Comparison of ENCODE assay signal across 27 cellular contexts in the genomic region with DNA sequence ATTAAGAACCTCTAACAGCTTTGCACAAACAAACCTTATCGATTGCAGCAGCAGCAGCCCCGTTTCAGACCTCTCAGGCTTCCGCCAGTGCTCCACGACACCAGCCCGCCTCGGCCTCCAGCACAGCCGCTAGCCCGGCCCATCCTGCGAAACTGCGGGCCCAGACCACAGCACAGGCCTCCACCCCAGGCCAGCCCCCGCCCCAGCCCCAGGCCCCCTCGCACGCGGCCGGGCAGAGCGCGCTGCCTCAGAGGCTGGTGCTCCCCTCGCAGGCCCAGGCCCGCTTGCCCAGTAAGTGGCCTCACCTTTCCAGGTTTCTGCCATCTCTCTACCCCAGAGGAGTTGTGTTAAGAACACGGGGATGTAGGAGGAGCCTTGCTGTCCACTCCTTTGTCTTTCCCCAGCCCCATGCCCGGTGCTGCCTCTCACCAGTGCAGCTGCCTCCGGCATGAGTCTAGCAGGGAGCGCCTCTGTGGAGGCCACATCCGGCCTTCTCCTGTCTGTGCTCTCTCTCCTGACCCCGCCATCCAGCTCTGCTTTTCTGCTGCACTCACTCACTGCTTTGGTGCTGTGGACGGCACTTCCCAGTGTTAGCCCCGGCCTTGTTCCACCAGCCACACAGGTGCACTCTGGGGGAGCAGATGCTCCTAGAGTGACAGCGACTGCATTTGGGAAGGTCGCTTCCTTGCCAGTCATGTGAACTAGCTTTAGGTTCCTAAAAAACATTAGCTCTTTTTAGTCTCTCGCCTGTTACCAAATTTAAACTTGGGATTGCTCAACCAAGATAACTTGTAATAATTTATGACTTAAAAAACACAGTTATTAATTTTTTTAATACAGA.
DNase-seq lines count a peak whose midpoint lies in the region; ATAC-seq and TF ChIP-seq lines count a peak whose summit lies in the region.
"Had no signal": no experiment of that assay in that cellular context is flagged by ENCODE, and none has a peak within 500 bp of the region (broad histone marks: within the 10 kb centered on the region; RNA-seq: fewer than 3 reads in every experiment).

No MANE protein-coding gene starts in this region.

- DNase-seq in activated effector memory CD4-positive, alpha-beta T cell treated with anti-CD3 and anti-CD28 coated beads, Interleukin-2, amount 50 U/mL, for 16 hours, result peak; percentile 58
- no peak for DNase-seq in activated effector memory CD4-positive, alpha-beta T cell treated with Interleukin-2 at 50 U/mL for 16 hours
- DNase-seq in activated naive CD8-positive, alpha-beta T cell treated with anti-CD3 and anti-CD28 coated beads, Interleukin-2, amount 50 U/mL, for 24 hours, result no peak
- DNase-seq in aorta (peak in 1 of 2 donors; percentile 30), spleen (no peak)
- no peak for DNase-seq in effector memory CD4-positive, alpha-beta T cell
- DNase-seq: activated CD4-positive, alpha-beta T cell treated with anti-CD3 and anti-CD28 coated beads for 4 hours; activated CD8-positive, alpha-beta memory T cell treated with anti-CD3 and anti-CD28 coated beads for 24 hours; activated T-cell treated with anti-CD3 and anti-CD28 coated beads for 4 hours; CD8-positive, alpha-beta T cell; cerebellar nuclear complex; hippocampal formation; IMR-90; NCI-H1694 treated with DMSO at 0.1 percent for 48 hours; NCI-H2171 treated with DMSO at 0.1 percent for 48 hours; NCI-H524 treated with DMSO at 0.1 percent for 48 hours; nephron progenitor cell; SIG-M5; stimulated activated CD4-positive, alpha-beta T cell treated with anti-CD3 and anti-CD28 coated beads, Interleukin-1b, Interleukin-23, amount 100 ng/mL, for 48 hours; stimulated activated naive CD8-positive, alpha-beta T cell treated with anti-CD3 and anti-CD28 coated beads, Interleukin-15, Interleukin-2, amounts not matched to agents 100 U/mL and 50 U/mL, for 24 hours had no signal

- no peak for ATAC-seq in activated naive CD8-positive, alpha-beta T cell treated with anti-CD3 and anti-CD28 coated beads, Interleukin-2, amount 50 U/mL, for 24 hours
- ATAC-seq in gastroesophageal sphincter (peak; percentile 18), aorta (ENCODE audit: low FRiP score) (peak; percentile 40)
- ATAC-seq: activated naive CD4-positive, alpha-beta T cell treated with anti-CD3 and anti-CD28 coated beads, Interleukin-2, amount 50 U/mL, for 72 hours; CD8-positive, alpha-beta T cell; stimulated activated naive CD8-positive, alpha-beta T cell treated with anti-CD3 and anti-CD28 coated beads, Interleukin-15, Interleukin-2, amounts not matched to agents 100 U/mL and 50 U/mL, for 24 hours had no signal

- 84 to 86% methylated on average over 4 to 19 of the region's 30 CpGs for WGBS in gastroesophageal sphincter (ENCODE audit: low coverage in 1 of 2), 2 donors
- WGBS in aorta, 2 donors, result 91 to 92% methylated on average over 30 of the region's 30 CpGs
- WGBS in spleen, 5 donors, result 91 to 96% (median 91%) methylated on average over 24 to 30 of the region's 30 CpGs

- TF ChIP-seq POLR2A in gastroesophageal sphincter (IDR thresholded peaks at IDR 0.05), result no peak
- no peak for TF ChIP-seq POLR2A in spleen (IDR thresholded peaks at IDR 0.05)

- intact Hi-C loops in aorta (cut with DNase I), result no loop called here
- intact Hi-C loops in spleen (cut with DNase I; ENCODE audit: low total_unique reads), result no loop called here

- H3K27ac ChIP-seq in gastroesophageal sphincter, result no peak overlapping the region
- H3K27ac ChIP-seq in aorta (ENCODE audit: low read depth in 1 of 2, low read length in 2 of 2), result no peak overlapping the region
- no peak overlapping the region for H3K27ac ChIP-seq in effector memory CD4-positive, alpha-beta T cell (ENCODE audit: insufficient read depth, low read length, poor library complexity, severe bottlenecking)
- no peak overlapping the region for H3K27ac ChIP-seq in spleen
- H3K27ac ChIP-seq: Peyer's patch had no signal

- H3K4me3 Mint-ChIP-seq in activated naive CD8-positive, alpha-beta T cell treated with anti-CD3 and anti-CD28 coated beads, Interleukin-2, amount 50 U/mL, for 24 hours, result no peak overlapping the region
- H3K4me3 Mint-ChIP-seq: B cell; CD8-positive, alpha-beta T cell; nephron progenitor cell; T-helper 2 cell treated with Interferon-gamma antibody and Interleukin-4, amounts not matched to agents 5 μg/mL and 100 μg/mL, for 36 hours had no signal

- H3K4me1 ChIP-seq in gastroesophageal sphincter, result no peaks in the 10 kb centered on the region
- H3K4me1 ChIP-seq in aorta (ENCODE audit: control insufficient read depth in 1 of 2, insufficient read depth in 2 of 2, low read length in 2 of 2), result no peaks in the 10 kb centered on the region
- no peaks in the 10 kb centered on the region for H3K4me1 ChIP-seq in effector memory CD4-positive, alpha-beta T cell (ENCODE audit: control insufficient read depth, insufficient read depth, low read length, poor library complexity, severe bottlenecking)
- H3K4me1 ChIP-seq in spleen, result no peaks in the 10 kb centered on the region
- H3K4me1 ChIP-seq: Peyer's patch had no signal

- peaks cover 54% of the 10 kb centered on the region for H3K36me3 Mint-ChIP-seq in activated naive CD8-positive, alpha-beta T cell treated with anti-CD3 and anti-CD28 coated beads, Interleukin-2, amount 50 U/mL, for 24 hours (ENCODE audit: low read depth)

- H3K27me3 Mint-ChIP-seq in activated naive CD8-positive, alpha-beta T cell treated with anti-CD3 and anti-CD28 coated beads, Interleukin-2, amount 50 U/mL, for 24 hours, result no peaks in the 10 kb centered on the region
- H3K27me3 Mint-ChIP-seq: B cell had no signal

- peak overlapping the region; percentile 42 for H3K27ac Mint-ChIP-seq in activated naive CD8-positive, alpha-beta T cell treated with anti-CD3 and anti-CD28 coated beads, Interleukin-2, amount 50 U/mL, for 24 hours
- H3K27ac Mint-ChIP-seq: activated T-helper 2 cell treated with anti-CD3 and anti-CD28 coated beads, Interferon-gamma antibody, Interleukin-2, Interleukin-4, amounts not matched to agents 10 μg/mL and 5 μg/mL and 100 μg/mL, durations not matched to agents 14 hours and 24 hours and 36 hours; CD8-positive, alpha-beta T cell; T-helper 2 cell treated with Interferon-gamma antibody and Interleukin-4, amounts not matched to agents 5 μg/mL and 100 μg/mL, for 36 hours had no signal

- no peaks in the 10 kb centered on the region for H3K9me3 ChIP-seq in gastroesophageal sphincter
- no peaks in the 10 kb centered on the region for H3K9me3 ChIP-seq in aorta (ENCODE audit: control insufficient read depth, low read length)
- H3K9me3 ChIP-seq in effector memory CD4-positive, alpha-beta T cell (ENCODE audit: control insufficient read depth, low read length), result no peaks in the 10 kb centered on the region
- no peaks in the 10 kb centered on the region for H3K9me3 ChIP-seq in spleen
- H3K9me3 ChIP-seq: Peyer's patch had no signal

- H3K4me3 ChIP-seq in gastroesophageal sphincter, result no peak overlapping the region
- H3K4me3 ChIP-seq in aorta (ENCODE audit: low read length in 2 of 2), result no peak overlapping the region
- no peak overlapping the region for H3K4me3 ChIP-seq in effector memory CD4-positive, alpha-beta T cell (ENCODE audit: insufficient read depth, low read depth, low read length, poor library complexity, severe bottlenecking)
- H3K4me3 ChIP-seq in spleen, result no peak overlapping the region
- H3K4me3 ChIP-seq: Peyer's patch, smooth muscle cell had no signal

- no peaks in the 10 kb centered on the region for H3K9me3 Mint-ChIP-seq in activated naive CD8-positive, alpha-beta T cell treated with anti-CD3 and anti-CD28 coated beads, Interleukin-2, amount 50 U/mL, for 24 hours
- H3K9me3 Mint-ChIP-seq: activated naive CD4-positive, alpha-beta T cell treated with anti-CD3 and anti-CD28 coated beads, Interleukin-2, amount 50 U/mL, for 72 hours; activated T-helper 2 cell treated with anti-CD3 and anti-CD28 coated beads, Interferon-gamma antibody, Interleukin-2, Interleukin-4, amounts not matched to agents 10 μg/mL and 5 μg/mL and 100 μg/mL, durations not matched to agents 14 hours and 24 hours and 36 hours; CD8-positive, alpha-beta T cell; nephron progenitor cell; T-helper 2 cell treated with Interferon-gamma antibody and Interleukin-4, amounts not matched to agents 5 μg/mL and 100 μg/mL, for 36 hours had no signal

- H3K27me3 ChIP-seq in gastroesophageal sphincter, result no peaks in the 10 kb centered on the region
- no peaks in the 10 kb centered on the region for H3K27me3 ChIP-seq in aorta (ENCODE audit: control insufficient read depth in 1 of 2, insufficient read depth in 2 of 2, low read length in 1 of 2)
- no peaks in the 10 kb centered on the region for H3K27me3 ChIP-seq in effector memory CD4-positive, alpha-beta T cell (replicated peaks; ENCODE audit: control insufficient read depth, insufficient read depth, low read length, poor library complexity, severe bottlenecking)
- no peaks in the 10 kb centered on the region for H3K27me3 ChIP-seq in spleen (replicated peaks in 1 of 7)
- H3K27me3 ChIP-seq: Peyer's patch had no signal

- TF ChIP-seq EP300 in gastroesophageal sphincter (IDR thresholded peaks at IDR 0.05), result no peak

- peaks cover 0 to 100% of the 10 kb centered on the region in 2 donors for H3K36me3 ChIP-seq in gastroesophageal sphincter
- peaks cover 3 to 14% of the 10 kb centered on the region in 2 donors for H3K36me3 ChIP-seq in aorta (ENCODE audit: control insufficient read depth in 1 of 2, insufficient read depth in 2 of 2, low read length in 1 of 2)
- H3K36me3 ChIP-seq in effector memory CD4-positive, alpha-beta T cell (ENCODE audit: control insufficient read depth, insufficient read depth, low read length), result peaks cover 91% of the 10 kb centered on the region
- peaks cover 0 to 100% (median 90%) of the 10 kb centered on the region in 6 donors for H3K36me3 ChIP-seq in spleen

- TF ChIP-seq CTCF in gastroesophageal sphincter (IDR thresholded peaks at IDR 0.05) (no peak), spleen (IDR thresholded peaks at IDR 0.05 in 8 of 11, conservative IDR thresholded peaks at IDR 0.05 in 3 of 11) (no peak)

- H3K4me1 Mint-ChIP-seq in activated naive CD8-positive, alpha-beta T cell treated with anti-CD3 and anti-CD28 coated beads, Interleukin-2, amount 50 U/mL, for 24 hours, result no peaks in the 10 kb centered on the region
- H3K4me1 Mint-ChIP-seq: B cell, nephron progenitor cell had no signal
